ENCODE assay signal across 14 cellular contexts in genomic region chr16:72291121-72291520, GRCh38.
A peak's percentile ranks its signal among the peaks of the same experiment; 100 is the strongest.
DNase-seq lines count a peak whose midpoint lies in the region; ATAC-seq, FAIRE-seq and TF ChIP-seq lines count a peak whose summit lies in the region.
"Had no signal": no experiment of that assay in that cellular context is flagged by ENCODE, and none has a peak within 500 bp of the region (broad histone marks: within the 10 kb centered on the region; RNA-seq: fewer than 3 reads in every experiment).

No MANE protein-coding gene starts in this region.

- peak overlapping the region; percentile 99 for H3K18ac ChIP-seq in IMR-90 (ENCODE audit: low read depth, low read length)

- peak overlapping the region; percentile 98 for H2BK20ac ChIP-seq in IMR-90 (ENCODE audit: low read depth, low read length)

- dilution Hi-C loops in IMR-90 (cut with HindIII; ENCODE audit: low sequenced_read_pairs, unreplicated experiment), result no loop called here

- peak overlapping the region; percentile 92 for H4K91ac ChIP-seq in IMR-90 (ENCODE audit: insufficient read depth, low read depth, low read length)

- peak overlapping the region; percentile 94 for H3K4me2 ChIP-seq in IMR-90 (ENCODE audit: low read depth, low read length)

- no peak for TF ChIP-seq RAD21 in IMR-90 (IDR thresholded peaks at IDR 0.05; ENCODE audit: low read length)

- no peaks in the 10 kb centered on the region for H4K20me1 ChIP-seq in IMR-90 (ENCODE audit: insufficient read depth, low read length)

- H2BK5ac ChIP-seq in IMR-90 (ENCODE audit: low read depth, low read length, poor library complexity, severe bottlenecking), result peak overlapping the region; percentile 94

- no peaks in the 10 kb centered on the region for H3K79me1 ChIP-seq in IMR-90 (ENCODE audit: low read depth in 1 of 2, low read length in 2 of 2)

- DNase-seq in IMR-90, result no peak
- DNase-seq in breast epithelium (ENCODE audit: low spot score in 2 of 2), result no peak
- DNase-seq in left lung, result no peak
- DNase-seq in urothelium cell line (ENCODE audit: low spot score), result peak; percentile 10
- no peak for DNase-seq in NCI-H510A treated with DMSO at 0.1 percent for 48 hours (lab: John Stamatoyannopoulos, UW)
- DNase-seq in GF-D8 (lab: John Stamatoyannopoulos, UW), result no peak
- no peak for DNase-seq in DMS153 treated with DMSO at 0.1 percent for 48 hours (lab: John Stamatoyannopoulos, UW; ENCODE audit: unreplicated experiment)
- DNase-seq: activated CD4-positive, CD25-positive, alpha-beta regulatory T cell treated with anti-CD3 and anti-CD28 coated beads, Interleukin-2, amount 50 U/mL, for 72 hours; activated T-cell treated with anti-CD3 and anti-CD28 coated beads, Interleukin-2, amount 50 U/mL, for 72 hours; NCI-H526 treated with DMSO at 0.1 percent for 48 hours; stimulated activated CD4-positive, alpha-beta T cell treated with anti-CD3 and anti-CD28 coated beads, Interleukin-4, amount 100 ng/mL, for 24 hours; stomach had no signal

- CTCF ChIA-PET in IMR-90 (lab: Yijun Ruan, JAX), result interaction anchor here (1.3 kb wide), 1 partner anchor 28 kb away, joined by 3 read pairs; no protein-coding TSS in a partner anchor

- peak overlapping the region; percentile 54 for H2AK5ac ChIP-seq in IMR-90 (ENCODE audit: low read depth, low read length)

- no peak overlapping the region for H2AK9ac ChIP-seq in IMR-90 (replicated peaks; ENCODE audit: low read depth, low read length, poor library complexity)

- in situ Hi-C loops in IMR-90 (cut with MboI; ENCODE audit: low sequenced_read_pairs), result no loop called here

- H3K9me1 ChIP-seq in IMR-90 (ENCODE audit: insufficient read depth, low read length), result peaks cover 3% of the 10 kb centered on the region; the same call in 1 of the 2 replicates

- peak overlapping the region; percentile 100 for H4K5ac ChIP-seq in IMR-90 (ENCODE audit: low read depth, low read length)

- ATAC-seq in IMR-90 (ENCODE audit: low read depth) (peak; percentile 69), left lung (peak; percentile 10), GM21576 (IDR thresholded peaks at IDR 0.05; ENCODE audit: unreplicated experiment) (no peak)
- ATAC-seq: activated T-cell treated with anti-CD3 and anti-CD28 coated beads, Interleukin-2, amount 50 U/mL, for 72 hours had no signal

- no peaks in the 10 kb centered on the region for H3K27me3 ChIP-seq in IMR-90 (ENCODE audit: control insufficient read depth, insufficient read depth, low read length)
- no peaks in the 10 kb centered on the region for H3K27me3 ChIP-seq in breast epithelium
- no peaks in the 10 kb centered on the region for H3K27me3 ChIP-seq in left lung
- H3K27me3 ChIP-seq: stomach had no signal

- peak overlapping the region; percentile 71 for H2BK15ac ChIP-seq in IMR-90 (ENCODE audit: low read depth, low read length)

- BruUV-seq in IMR-90 (replicated peaks; lab: Mats Ljungman, UMichigan), result no TSS peak

- TF ChIP-seq CTCF in IMR-90 (conservative IDR thresholded peaks at IDR 0.05; ENCODE audit: low read depth, low read length) (no peak), breast epithelium (IDR thresholded peaks at IDR 0.05) (no peak), left lung (IDR thresholded peaks at IDR 0.05) (no peak)

- peaks cover 8% of the 10 kb centered on the region for H3K4me1 ChIP-seq in IMR-90 (ENCODE audit: control insufficient read depth, insufficient read depth, low read length)
- no peaks in the 10 kb centered on the region for H3K4me1 ChIP-seq in breast epithelium
- H3K4me1 ChIP-seq in left lung, result peaks cover 0 to 10% of the 10 kb centered on the region in 2 donors
- H3K4me1 ChIP-seq: stomach had no signal

- FAIRE-seq in urothelium cell line (lab: Jason Lieb, UNC), result no peak

- peak overlapping the region; percentile 99 for H3K27ac ChIP-seq in IMR-90 (ENCODE audit: insufficient read depth, low read length)
- H3K27ac ChIP-seq in breast epithelium, result peak overlapping the region; percentile 50 to 78
- peak overlapping the region; percentile 57 to 74 for H3K27ac ChIP-seq in left lung
- H3K27ac ChIP-seq: HL-60 had no signal

- TF ChIP-seq POLR2A in IMR-90 (IDR thresholded peaks at IDR 0.05; ENCODE audit: low read depth, low read length), result no peak
- no peak for TF ChIP-seq POLR2A in breast epithelium (IDR thresholded peaks at IDR 0.05)

- no CpG with 5 or more reads among the region's 3 CpGs for WGBS in IMR-90 (ENCODE audit: extremely low coverage in 2 of 2, insufficient read length in 1 of 2), 2 experiments

- peak overlapping the region; percentile 45 for H3K9ac ChIP-seq in IMR-90 (ENCODE audit: low read depth, low read length)

- H3K36me3 ChIP-seq in IMR-90 (ENCODE audit: control insufficient read depth, insufficient read depth, low read length) (no peaks in the 10 kb centered on the region), breast epithelium (no peaks in the 10 kb centered on the region), left lung (no peaks in the 10 kb centered on the region)
- H3K36me3 ChIP-seq: stomach had no signal

- H3K4ac ChIP-seq in IMR-90 (ENCODE audit: low read depth, low read length), result peak overlapping the region; percentile 91

- POLR2A ChIA-PET in IMR-90 (lab: Charles Lee; ENCODE audit: unreplicated experiment), result no interaction called here

- H3K9me3 ChIP-seq in IMR-90 (ENCODE audit: control insufficient read depth, insufficient read depth, low read length), result no peaks in the 10 kb centered on the region
- no peaks in the 10 kb centered on the region for H3K9me3 ChIP-seq in breast epithelium
- no peaks in the 10 kb centered on the region for H3K9me3 ChIP-seq in left lung
- H3K9me3 ChIP-seq: stomach had no signal

- peak overlapping the region; percentile 84 for H3K56ac ChIP-seq in IMR-90 (ENCODE audit: extremely low read depth, insufficient read depth, low read length)

- peak overlapping the region; percentile 59 to 87 for H4K8ac ChIP-seq in IMR-90 (ENCODE audit: low read depth in 2 of 2, low read length in 2 of 2)

- H3K4me3 ChIP-seq in IMR-90 (ENCODE audit: insufficient read depth, low read depth, low read length) (no peak overlapping the region), breast epithelium (no peak overlapping the region), left lung (no peak overlapping the region)
- H3K4me3 ChIP-seq: stomach had no signal

- peak overlapping the region; percentile 98 for H2BK120ac ChIP-seq in IMR-90 (ENCODE audit: low read depth, low read length)

- intact Hi-C loops in IMR-90 (cut with micrococcal nuclease) (no loop called here), breast epithelium (cut with DNase I; ENCODE audit: low total_unique reads) (no loop called here), left lung (cut with DNase I) (no loop called here)

- H2AFZ ChIP-seq in IMR-90 (replicated peaks; ENCODE audit: low read length, poor library complexity), result peak overlapping the region; percentile 64

- H3K23ac ChIP-seq in IMR-90 (ENCODE audit: low read depth, low read length), result peak overlapping the region; percentile 94

- peak overlapping the region; percentile 90 for H3K14ac ChIP-seq in IMR-90 (replicated peaks; ENCODE audit: low read depth, low read length)

TF ChIP-seq in IMR-90, 13 proteins besides CTCF, POLR2A, EP300 and RAD21:
- no peak for TF ChIP-seq MAZ (IDR thresholded peaks at IDR 0.05; ENCODE audit: borderline replicate concordance, low read depth, low read length)
- TF ChIP-seq RFX5 (IDR thresholded peaks at IDR 0.05; ENCODE audit: low read depth, low read length), result no peak
- TF ChIP-seq CHD1 (IDR thresholded peaks at IDR 0.05; ENCODE audit: low read depth, low read length), result no peak
- TF ChIP-seq RCOR1 (IDR thresholded peaks at IDR 0.05; ENCODE audit: insufficient replicate concordance, low read length), result no peak
- no peak for TF ChIP-seq CEBPB (IDR thresholded peaks at IDR 0.05; ENCODE audit: low read depth, low read length)
- TF ChIP-seq MAFK (IDR thresholded peaks at IDR 0.05; ENCODE audit: low read depth, low read length), result no peak
- no peak for TF ChIP-seq ELK1 (IDR thresholded peaks at IDR 0.05; ENCODE audit: borderline replicate concordance, low read depth, low read length)
- TF ChIP-seq FOS (IDR thresholded peaks at IDR 0.05; ENCODE audit: low read depth, low read length), result no peak
- TF ChIP-seq BHLHE40 (IDR thresholded peaks at IDR 0.05; ENCODE audit: low read depth, low read length), result no peak
- no peak for TF ChIP-seq MXI1 (IDR thresholded peaks at IDR 0.05; ENCODE audit: borderline replicate concordance, low read depth, low read length)
- no peak for TF ChIP-seq USF2 (IDR thresholded peaks at IDR 0.05; ENCODE audit: low read depth, low read length)
- TF ChIP-seq SMC3 (IDR thresholded peaks at IDR 0.05; ENCODE audit: low read depth, low read length), result no peak
- TF ChIP-seq NFE2L2 (IDR thresholded peaks at IDR 0.05; ENCODE audit: low read depth, low read length), result no peak
